Comparison of ENCODE assay signal across 12 cellular contexts in the genomic region with DNA sequence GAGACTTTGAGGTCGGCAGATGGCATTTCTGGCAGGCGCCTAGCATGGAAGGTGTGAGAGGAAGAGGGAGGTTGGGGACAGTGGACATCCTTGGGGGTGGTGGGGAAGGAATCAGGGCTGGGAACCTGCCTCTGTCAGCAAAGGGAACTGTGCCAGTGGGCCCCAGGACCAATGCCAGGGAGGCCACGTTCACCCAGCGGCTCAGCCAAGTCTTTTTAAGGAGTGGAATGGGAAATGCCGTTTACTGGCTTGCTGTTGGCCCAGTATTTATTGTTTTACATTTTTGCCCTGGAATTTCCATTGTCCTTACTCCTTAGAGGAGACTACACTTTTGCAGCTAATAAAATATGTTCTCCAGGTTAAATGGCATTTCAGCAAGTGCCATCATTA.
DNase-seq lines count a peak whose midpoint lies in the region; ATAC-seq and TF ChIP-seq lines count a peak whose summit lies in the region.
"Had no signal": no experiment of that assay in that cellular context is flagged by ENCODE, and none has a peak within 500 bp of the region (broad histone marks: within the 10 kb centered on the region; RNA-seq: fewer than 3 reads in every experiment).

No MANE protein-coding gene starts in this region.

- H3K27ac Mint-ChIP-seq in activated naive CD8-positive, alpha-beta T cell treated with anti-CD3 and anti-CD28 coated beads for 36 hours, result peak overlapping the region; percentile 29
- H3K27ac Mint-ChIP-seq in activated naive CD8-positive, alpha-beta T cell treated with anti-CD3 and anti-CD28 coated beads, Interleukin-2, amount 50 U/mL, for 24 hours, result no peak overlapping the region
- peak overlapping the region; percentile 30 for H3K27ac Mint-ChIP-seq in endodermal cell
- H3K27ac Mint-ChIP-seq: activated CD4-positive, alpha-beta memory T cell treated with anti-CD3 and anti-CD28 coated beads, Interleukin-2, amount 10 ng/mL, durations not matched to agents 7 days and 5 days had no signal

- H3K27me3 ChIP-seq in endodermal cell (ENCODE audit: control insufficient read depth, insufficient read depth, low read length, poor library complexity, severe bottlenecking), result no peaks in the 10 kb centered on the region
- H3K27me3 ChIP-seq in muscle layer of duodenum (ENCODE audit: low read depth, low read length), result no peaks in the 10 kb centered on the region
- H3K27me3 ChIP-seq in vagina, result no peaks in the 10 kb centered on the region
- no peaks in the 10 kb centered on the region for H3K27me3 ChIP-seq in SK-N-SH (ENCODE audit: insufficient read depth)
- H3K27me3 ChIP-seq: body of pancreas, upper lobe of right lung had no signal

- H3K9me2 ChIP-seq in SK-N-SH, result no peaks in the 10 kb centered on the region

- POLR2A ChIA-PET in SK-N-SH (lab: Yijun Ruan, JAX), result no interaction called here

- no peaks in the 10 kb centered on the region for H3K79me2 ChIP-seq in SK-N-SH (ENCODE audit: insufficient read depth)

- H3K27ac ChIP-seq in endodermal cell (ENCODE audit: low read depth, low read length) (no peak overlapping the region), muscle layer of duodenum (ENCODE audit: low read length) (peak overlapping the region; percentile 27), vagina (peak overlapping the region; percentile 76), SK-N-SH (ENCODE audit: low read depth in 2 of 2, low read length in 1 of 2) (no peak overlapping the region)
- H3K27ac ChIP-seq: upper lobe of right lung had no signal

- no peaks in the 10 kb centered on the region for H3K4me1 ChIP-seq in endodermal cell (ENCODE audit: control insufficient read depth, insufficient read depth, low read length)
- peaks cover 4 to 21% of the 10 kb centered on the region in 2 donors for H3K4me1 ChIP-seq in muscle layer of duodenum (ENCODE audit: control insufficient read depth in 1 of 2, insufficient read depth in 2 of 2, low read length in 2 of 2)
- peaks cover 34% of the 10 kb centered on the region for H3K4me1 ChIP-seq in vagina
- H3K4me1 ChIP-seq in SK-N-SH (ENCODE audit: control insufficient read depth in 1 of 2, insufficient read depth in 2 of 2, low read depth in 1 of 2, low read length in 1 of 2), result peaks cover 7 to 26% of the 10 kb centered on the region in 2 experiments; a peak in 2 of 4 replicates
- H3K4me1 ChIP-seq: body of pancreas had no signal

- no peak for DNase-seq in activated naive CD8-positive, alpha-beta T cell treated with anti-CD3 and anti-CD28 coated beads for 36 hours
- no peak for DNase-seq in activated naive CD8-positive, alpha-beta T cell treated with anti-CD3 and anti-CD28 coated beads, Interleukin-2, amount 50 U/mL, for 24 hours
- DNase-seq in endodermal cell, result no peak
- no peak for DNase-seq in vagina (ENCODE audit: extremely low spot score in 2 of 2)
- DNase-seq in SK-N-SH, result no peak
- no peak for DNase-seq in ecto neural progenitor cell (ENCODE audit: low spot score)
- no peak for DNase-seq in globus pallidus (ENCODE audit: low spot score)
- DNase-seq: activated CD4-positive, alpha-beta memory T cell treated with anti-CD3 and anti-CD28 coated beads, Interleukin-2, amount 10 ng/mL, durations not matched to agents 7 days and 5 days; body of pancreas; NCI-H1417; upper lobe of right lung had no signal

- TF ChIP-seq CTCF in endodermal cell (conservative IDR thresholded peaks at IDR 0.05), result no peak
- no peak for TF ChIP-seq CTCF in vagina (IDR thresholded peaks at IDR 0.05)
- no peak for TF ChIP-seq CTCF in SK-N-SH (IDR thresholded peaks at IDR 0.05)

- H3K4me3 Mint-ChIP-seq in activated naive CD8-positive, alpha-beta T cell treated with anti-CD3 and anti-CD28 coated beads for 36 hours, result no peak overlapping the region
- H3K4me3 Mint-ChIP-seq in activated naive CD8-positive, alpha-beta T cell treated with anti-CD3 and anti-CD28 coated beads, Interleukin-2, amount 50 U/mL, for 24 hours, result no peak overlapping the region
- H3K4me3 Mint-ChIP-seq in endodermal cell, result no peak overlapping the region
- H3K4me3 Mint-ChIP-seq: activated CD4-positive, alpha-beta memory T cell treated with anti-CD3 and anti-CD28 coated beads, Interleukin-2, amount 10 ng/mL, durations not matched to agents 7 days and 5 days had no signal

- no peaks in the 10 kb centered on the region for H3K9me3 Mint-ChIP-seq in activated naive CD8-positive, alpha-beta T cell treated with anti-CD3 and anti-CD28 coated beads for 36 hours
- peaks cover under 1% of the 10 kb centered on the region for H3K9me3 Mint-ChIP-seq in activated naive CD8-positive, alpha-beta T cell treated with anti-CD3 and anti-CD28 coated beads, Interleukin-2, amount 50 U/mL, for 24 hours
- H3K9me3 Mint-ChIP-seq in endodermal cell, result peaks cover under 1% of the 10 kb centered on the region
- H3K9me3 Mint-ChIP-seq: activated CD4-positive, alpha-beta memory T cell treated with anti-CD3 and anti-CD28 coated beads, Interleukin-2, amount 10 ng/mL, durations not matched to agents 7 days and 5 days had no signal

- H3K9me3 ChIP-seq in endodermal cell (ENCODE audit: control insufficient read depth, low read length), result peaks cover 4% of the 10 kb centered on the region
- H3K9me3 ChIP-seq in muscle layer of duodenum (ENCODE audit: control insufficient read depth in 1 of 2, low read length in 2 of 2), result peaks cover 0 to 2% of the 10 kb centered on the region in 2 donors
- H3K9me3 ChIP-seq in vagina, result no peaks in the 10 kb centered on the region
- peaks cover 5% of the 10 kb centered on the region; the same call in 1 of the 2 replicates for H3K9me3 ChIP-seq in SK-N-SH
- H3K9me3 ChIP-seq: body of pancreas, upper lobe of right lung had no signal

- H3K36me3 ChIP-seq in endodermal cell (ENCODE audit: control insufficient read depth, insufficient read depth, low read length), result no peaks in the 10 kb centered on the region
- H3K36me3 ChIP-seq in muscle layer of duodenum (ENCODE audit: control insufficient read depth in 1 of 2, insufficient read depth in 2 of 2, low read length in 2 of 2), result no peaks in the 10 kb centered on the region
- no peaks in the 10 kb centered on the region for H3K36me3 ChIP-seq in vagina
- no peaks in the 10 kb centered on the region for H3K36me3 ChIP-seq in SK-N-SH (replicated peaks in 1 of 2; ENCODE audit: control insufficient read depth in 1 of 2, insufficient read depth in 2 of 2, low read length in 1 of 2)
- H3K36me3 ChIP-seq: upper lobe of right lung had no signal

- no peak overlapping the region for H3K4me2 ChIP-seq in SK-N-SH

- 95 to 100% methylated on average over 2 to 5 of the region's 5 CpGs for WGBS in endodermal cell (ENCODE audit: insufficient coverage in 1 of 2, insufficient read length in 1 of 2), 2 experiments
- WGBS in SK-N-SH (ENCODE audit: low lambda C conversion rate), result 83% methylated on average over 5 of the region's 5 CpGs

- ATAC-seq in activated naive CD8-positive, alpha-beta T cell treated with anti-CD3 and anti-CD28 coated beads, Interleukin-2, amount 50 U/mL, for 24 hours, result no peak
- ATAC-seq: body of pancreas had no signal

- no peaks in the 10 kb centered on the region for H3K36me3 Mint-ChIP-seq in activated naive CD8-positive, alpha-beta T cell treated with anti-CD3 and anti-CD28 coated beads for 36 hours
- H3K36me3 Mint-ChIP-seq in activated naive CD8-positive, alpha-beta T cell treated with anti-CD3 and anti-CD28 coated beads, Interleukin-2, amount 50 U/mL, for 24 hours (ENCODE audit: low read depth), result no peaks in the 10 kb centered on the region
- H3K36me3 Mint-ChIP-seq in endodermal cell (ENCODE audit: low read depth), result no peaks in the 10 kb centered on the region

- TF ChIP-seq POLR2A in vagina (IDR thresholded peaks at IDR 0.05), result no peak

- CTCF ChIA-PET in SK-N-SH (lab: Yijun Ruan, JAX), result interaction anchor here (0.5 to 6.1 kb wide), 9 partner anchors 18 to 542 kb away, joined by 3 to 53 read pairs (median 4); no protein-coding TSS in a partner anchor

- H2AFZ ChIP-seq in SK-N-SH (ENCODE audit: low read depth), result no peak overlapping the region

- intact Hi-C loops in vagina (cut with DNase I), result no loop called here

- no peaks in the 10 kb centered on the region for H4K20me1 ChIP-seq in SK-N-SH (ENCODE audit: insufficient read depth)

- H3K27me3 Mint-ChIP-seq in activated naive CD8-positive, alpha-beta T cell treated with anti-CD3 and anti-CD28 coated beads for 36 hours, result peaks cover 10% of the 10 kb centered on the region
- peaks cover 4% of the 10 kb centered on the region for H3K27me3 Mint-ChIP-seq in activated naive CD8-positive, alpha-beta T cell treated with anti-CD3 and anti-CD28 coated beads, Interleukin-2, amount 50 U/mL, for 24 hours
- H3K27me3 Mint-ChIP-seq in endodermal cell (ENCODE audit: insufficient read depth), result no peaks in the 10 kb centered on the region

- H3K4me1 Mint-ChIP-seq in activated naive CD8-positive, alpha-beta T cell treated with anti-CD3 and anti-CD28 coated beads for 36 hours, result peaks cover 2% of the 10 kb centered on the region
- no peaks in the 10 kb centered on the region for H3K4me1 Mint-ChIP-seq in activated naive CD8-positive, alpha-beta T cell treated with anti-CD3 and anti-CD28 coated beads, Interleukin-2, amount 50 U/mL, for 24 hours
- peaks cover 2% of the 10 kb centered on the region for H3K4me1 Mint-ChIP-seq in endodermal cell
- H3K4me1 Mint-ChIP-seq: activated CD4-positive, alpha-beta memory T cell treated with anti-CD3 and anti-CD28 coated beads, Interleukin-2, amount 10 ng/mL, durations not matched to agents 7 days and 5 days had no signal

- TF ChIP-seq RAD21 in SK-N-SH (IDR thresholded peaks at IDR 0.05; ENCODE audit: low read length), result no peak

- H3K9ac ChIP-seq in endodermal cell (ENCODE audit: extremely low read depth, low read length, poor library complexity, severe bottlenecking) (no peak overlapping the region), SK-N-SH (no peak overlapping the region)

- no peak for TF ChIP-seq EP300 in SK-N-SH (IDR thresholded peaks at IDR 0.05; ENCODE audit: borderline replicate concordance in 1 of 2, low read depth in 1 of 2, low read length in 1 of 2)

- peaks cover 19% of the 10 kb centered on the region for H3F3A ChIP-seq in SK-N-SH (replicated peaks; ENCODE audit: insufficient read depth)

- H3K4me3 ChIP-seq in endodermal cell (ENCODE audit: low read length), result no peak overlapping the region
- no peak overlapping the region for H3K4me3 ChIP-seq in muscle layer of duodenum (ENCODE audit: low read depth in 1 of 2, low read length in 2 of 2)
- no peak overlapping the region for H3K4me3 ChIP-seq in vagina
- H3K4me3 ChIP-seq in SK-N-SH (ENCODE audit: low read depth in 2 of 2, low read length in 1 of 2), result no peak overlapping the region
- H3K4me3 ChIP-seq: body of pancreas, upper lobe of right lung had no signal

TF ChIP-seq in SK-N-SH, 30 proteins besides CTCF, POLR2A, EP300 and RAD21 (continues in another document):
- TF ChIP-seq RFX5 (IDR thresholded peaks at IDR 0.05; ENCODE audit: low read length) (no peak), GABPA (IDR thresholded peaks at IDR 0.05; ENCODE audit: low read depth) (no peak), EZH2phosphoT487 (IDR thresholded peaks at IDR 0.05; ENCODE audit: borderline replicate concordance, low read depth) (no peak)

Comparison
In these comparisons a context has a peak if more than half of its experiments do, and no peak if none do; other contexts are left out.
1. H3K27ac ChIP-seq: peak in muscle layer of duodenum (single experiment) and vagina (single experiment); none in endodermal cell (single experiment) and SK-N-SH (0 of 2).